1 cellular context compared by ENCODE assay signal in the genomic region with DNA sequence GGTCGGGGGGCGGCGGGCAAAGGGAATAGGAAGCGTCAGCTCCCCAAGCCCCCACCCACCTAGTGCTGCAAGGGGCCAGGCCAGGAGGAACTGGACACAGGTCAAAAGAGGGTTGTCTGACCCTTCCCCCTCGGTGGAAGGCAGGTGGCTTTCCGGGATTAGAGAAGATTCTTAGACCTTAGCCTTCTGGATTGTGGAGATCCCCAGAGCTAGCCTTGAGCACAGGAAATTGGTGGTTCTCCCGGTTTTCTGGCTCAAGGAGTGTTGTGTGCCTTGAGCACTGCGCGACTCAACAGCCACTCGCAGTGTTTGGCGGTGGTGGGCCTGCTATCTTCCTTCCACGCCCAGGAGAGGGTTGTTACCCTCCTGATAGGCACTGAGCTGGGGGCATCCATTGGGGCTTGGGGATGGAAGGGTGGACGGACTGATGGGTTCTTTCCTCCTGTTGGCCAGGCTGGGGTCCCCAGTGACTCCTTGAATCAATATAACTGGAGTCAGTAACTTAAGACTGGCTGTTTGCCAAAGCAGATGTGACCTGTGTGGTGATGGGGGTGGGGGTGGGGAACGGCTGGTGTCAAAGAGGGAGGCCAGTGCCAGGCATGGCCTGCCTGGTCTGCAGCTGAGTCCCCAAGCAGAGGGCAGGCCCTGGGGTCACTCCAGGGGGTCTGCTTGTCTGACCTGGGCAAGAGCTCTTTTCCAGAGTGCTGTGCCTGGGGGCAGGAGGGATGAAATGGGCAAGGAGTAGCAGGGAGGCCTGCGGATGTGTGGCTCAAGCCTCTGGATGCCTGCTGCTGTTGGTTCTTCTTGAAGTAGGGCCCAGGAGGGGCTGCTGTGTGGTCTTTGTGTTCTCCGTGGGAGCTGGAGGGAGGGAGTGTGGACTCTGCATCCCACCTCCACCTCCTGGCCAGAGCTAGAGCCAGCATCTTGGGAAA.
TF ChIP-seq lines count a peak whose summit lies in the region.

No MANE protein-coding gene starts in this region.

TF ChIP-seq in neural cell, 6 proteins besides CTCF, POLR2A, EP300 and RAD21 (continued from another document):
- TF ChIP-seq REST (IDR thresholded peaks at IDR 0.05; ENCODE audit: borderline replicate concordance) (no peak), MXI1 (conservative IDR thresholded peaks at IDR 0.05; ENCODE audit: poor library complexity, severe bottlenecking) (no peak), SMC3 (conservative IDR thresholded peaks at IDR 0.05; ENCODE audit: poor library complexity) (no peak), EZH2 (IDR thresholded peaks at IDR 0.05; ENCODE audit: borderline replicate concordance, insufficient read depth, low read length, poor library complexity, severe bottlenecking) (no peak), POLR2AphosphoS5 (IDR thresholded peaks at IDR 0.05) (no peak)
